ENCODE assay signal across 15 cellular contexts in the genomic region with DNA sequence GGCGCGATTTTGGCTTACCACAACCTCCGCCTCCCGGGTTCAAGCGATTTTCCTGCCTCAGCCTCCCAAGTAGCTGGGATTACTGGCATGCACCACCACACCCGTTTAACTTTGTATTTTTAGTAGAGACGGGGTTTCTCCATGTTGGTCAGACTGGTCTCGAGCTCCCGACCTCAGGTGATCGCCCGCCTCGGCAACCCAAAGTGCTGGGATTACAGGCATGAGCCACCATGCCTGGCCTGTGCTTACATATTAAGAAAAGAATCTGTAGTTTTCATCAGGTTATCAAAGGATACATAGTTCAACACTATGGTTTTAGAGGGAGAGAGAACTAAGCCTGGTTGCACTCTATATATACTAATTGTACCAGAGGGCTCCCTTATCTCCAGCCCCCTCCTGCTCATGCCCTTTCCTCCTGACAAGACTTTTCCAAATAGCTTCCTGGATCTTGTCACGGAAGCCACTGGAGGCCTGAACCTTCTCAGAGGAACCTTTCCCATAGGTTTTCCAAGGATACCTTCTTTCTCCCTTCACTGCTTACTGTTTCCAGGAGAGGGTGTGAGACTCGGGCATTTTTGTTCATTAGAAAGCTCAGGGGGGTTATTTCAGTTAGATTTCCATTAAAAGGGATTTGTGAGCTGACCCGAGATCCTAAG. TPM values are rescaled to one million over a fixed set of nuclear protein-coding genes. Genes with fewer than 3 reads are reported as not detected.
A peak's percentile ranks its signal among the peaks of the same experiment; 100 is the strongest.
DNase-seq lines count a peak whose midpoint lies in the region; ATAC-seq and TF ChIP-seq lines count a peak whose summit lies in the region.
"Had no signal": no experiment of that assay in that cellular context is flagged by ENCODE, and none has a peak within 500 bp of the region (broad histone marks: within the 10 kb centered on the region; RNA-seq: fewer than 3 reads in every experiment).

No MANE protein-coding gene starts in this region.

- H3K27ac Mint-ChIP-seq in WTC11 (peak overlapping the region; percentile 71), T-helper 17 cell (no peak overlapping the region)
- H3K27ac Mint-ChIP-seq: activated naive CD4-positive, alpha-beta T cell treated with anti-CD3 and anti-CD28 coated beads, Interleukin-2, amount 50 U/mL, for 72 hours; B cell had no signal

- H3K14ac ChIP-seq in trophoblast cell (ENCODE audit: low read length), result peak overlapping the region; percentile 84

- H3K4me2 ChIP-seq in trophoblast cell (ENCODE audit: low read length), result no peak overlapping the region

- peak overlapping the region; percentile 98 for H2BK120ac ChIP-seq in trophoblast cell (ENCODE audit: insufficient read depth, low read length, poor library complexity)

- H2AFZ ChIP-seq in trophoblast cell (ENCODE audit: insufficient read depth, low read length, poor library complexity), result peak overlapping the region; percentile 70

- H3K4me1 ChIP-seq in esophagus (ENCODE audit: control insufficient read depth in 2 of 2, insufficient read depth in 2 of 2, low read length in 1 of 2) (no peaks in the 10 kb centered on the region), trophoblast cell (ENCODE audit: control insufficient read depth in 1 of 2, insufficient read depth in 2 of 2, low read length in 2 of 2) (peaks cover 4 to 9% of the 10 kb centered on the region in 2 experiments)

- CTCF ChIA-PET in WTC11 (lab: Charles Lee), result interaction anchor here (0.8 to 1.0 kb wide), 2 partner anchors 52 to 53 kb away, joined by 3 read pairs; a partner anchor contains a TSS

- no peaks in the 10 kb centered on the region for H3K9me3 ChIP-seq in esophagus (ENCODE audit: control insufficient read depth in 2 of 2, insufficient read depth in 1 of 2, low read depth in 1 of 2, low read length in 1 of 2)
- H3K9me3 ChIP-seq in trophoblast cell (ENCODE audit: insufficient read depth, low read depth, low read length), result no peaks in the 10 kb centered on the region
- no peaks in the 10 kb centered on the region for H3K9me3 ChIP-seq in T-helper 17 cell (ENCODE audit: control insufficient read depth, low read length, poor library complexity, severe bottlenecking)
- H3K9me3 ChIP-seq: HAP-1 had no signal

- peak overlapping the region; percentile 96 for H2BK5ac ChIP-seq in trophoblast cell (ENCODE audit: low read depth, low read length, poor library complexity)

- H3K27me3 Mint-ChIP-seq in WTC11 (ENCODE audit: low read depth), result no peaks in the 10 kb centered on the region
- H3K27me3 Mint-ChIP-seq in T-helper 17 cell, result no peaks in the 10 kb centered on the region
- H3K27me3 Mint-ChIP-seq: B cell had no signal

- H2AK5ac ChIP-seq in trophoblast cell (ENCODE audit: low read length), result peak overlapping the region; percentile 84

- H3K79me1 ChIP-seq in trophoblast cell (ENCODE audit: low read length), result peaks cover 7% of the 10 kb centered on the region

- H3K36me3 Mint-ChIP-seq in WTC11 (peaks cover 10% of the 10 kb centered on the region), T-helper 17 cell (ENCODE audit: low read depth) (peaks cover 9% of the 10 kb centered on the region)

- H3K36me3 ChIP-seq in esophagus (ENCODE audit: control insufficient read depth in 2 of 2, insufficient read depth in 2 of 2, low read length in 1 of 2) (peaks cover 0 to 5% of the 10 kb centered on the region in 2 donors), trophoblast cell (ENCODE audit: control insufficient read depth in 1 of 2, insufficient read depth in 2 of 2, low read length in 2 of 2) (no peaks in the 10 kb centered on the region)
- H3K36me3 ChIP-seq: HAP-1 had no signal

- DNase-seq in ELF-1 (ENCODE audit: low read depth, low spot score) (peak; percentile 36), WTC11 (ENCODE audit: low spot score) (no peak), trophoblast cell (peak; percentile 14 to 62), NOMO-1 (lab: John Stamatoyannopoulos, UW; ENCODE audit: unreplicated experiment in 2 of 2) (no peak), T-helper 17 cell (no peak), AML-193 (lab: John Stamatoyannopoulos, UW) (no peak), NCI-H524 treated with DMSO at 0.1 percent for 48 hours (lab: John Stamatoyannopoulos, UW) (no peak)
- DNase-seq: NCI-H1105, NCI-H446, RPMI8226 had no signal

- no peak for TF ChIP-seq CTCF in WTC11 (IDR thresholded peaks at IDR 0.05)

- peak overlapping the region; percentile 66 for H4K12ac ChIP-seq in trophoblast cell (ENCODE audit: low read depth, low read length)

- peaks cover 2% of the 10 kb centered on the region for H3K79me2 ChIP-seq in trophoblast cell (ENCODE audit: control insufficient read depth, insufficient read depth, low read length, poor library complexity)

- peak; percentile 42 for ATAC-seq in WTC11
- no peak for ATAC-seq in T-helper 17 cell

- H2BK12ac ChIP-seq in trophoblast cell (ENCODE audit: low read length), result peak overlapping the region; percentile 97

- no peak overlapping the region for H3K9ac ChIP-seq in trophoblast cell (ENCODE audit: low read length)

- H3K4me3 ChIP-seq in esophagus (ENCODE audit: low read depth in 1 of 2, low read length in 2 of 2) (no peak overlapping the region), trophoblast cell (ENCODE audit: low read depth, low read length) (no peak overlapping the region)
- H3K4me3 ChIP-seq: HAP-1, lung had no signal

- H4K8ac ChIP-seq in trophoblast cell (ENCODE audit: low read depth, low read length), result peak overlapping the region; percentile 86

- no peak overlapping the region for H3K23ac ChIP-seq in trophoblast cell (ENCODE audit: low read length)

- POLR2A ChIA-PET in WTC11 (lab: Charles Lee), result interaction anchor here (0.6 to 0.7 kb wide), 2 partner anchors 99 to 304 kb away, joined by 3 to 5 read pairs; no protein-coding TSS in a partner anchor

- no peaks in the 10 kb centered on the region for H3K27me3 ChIP-seq in esophagus (ENCODE audit: control insufficient read depth in 1 of 2, insufficient read depth in 2 of 2, low read length in 2 of 2)
- no peaks in the 10 kb centered on the region for H3K27me3 ChIP-seq in trophoblast cell (ENCODE audit: insufficient read depth, low read length)

- peak overlapping the region; percentile 69 for H3K18ac ChIP-seq in trophoblast cell (ENCODE audit: low read length)

- no peaks in the 10 kb centered on the region for H3K9me3 Mint-ChIP-seq in WTC11
- H3K9me3 Mint-ChIP-seq: activated naive CD4-positive, alpha-beta T cell treated with anti-CD3 and anti-CD28 coated beads, Interleukin-2, amount 50 U/mL, for 72 hours had no signal

- peak overlapping the region; percentile 98 for H4K91ac ChIP-seq in trophoblast cell (ENCODE audit: low read depth, low read length)

- H3K4me1 Mint-ChIP-seq in WTC11 (peaks cover 75% of the 10 kb centered on the region), T-helper 17 cell (peaks cover 12% of the 10 kb centered on the region)
- H3K4me1 Mint-ChIP-seq: B cell had no signal

- H3K27ac ChIP-seq in esophagus (ENCODE audit: low read depth in 2 of 2, low read length in 1 of 2) (peak overlapping the region; percentile 25 to 44), trophoblast cell (ENCODE audit: low read depth, low read length) (peak overlapping the region; percentile 85)

- WGBS in esophagus, 2 donors, result 94 to 95% methylated on average over 15 of the region's 15 CpGs
- WGBS in trophoblast cell (ENCODE audit: extremely low coverage, insufficient coverage, insufficient read length), result no CpG with 5 or more reads among the region's 15 CpGs

- peak overlapping the region; percentile 41 for H3K4ac ChIP-seq in trophoblast cell (ENCODE audit: low read depth, low read length)

- H3K4me3 Mint-ChIP-seq in WTC11 (no peak overlapping the region), T-helper 17 cell (no peak overlapping the region)
- H3K4me3 Mint-ChIP-seq: B cell had no signal

TF ChIP-seq in WTC11, 78 proteins besides CTCF, POLR2A, EP300 and RAD21 (continues in another document):
- TF ChIP-seq, protein P1, sequence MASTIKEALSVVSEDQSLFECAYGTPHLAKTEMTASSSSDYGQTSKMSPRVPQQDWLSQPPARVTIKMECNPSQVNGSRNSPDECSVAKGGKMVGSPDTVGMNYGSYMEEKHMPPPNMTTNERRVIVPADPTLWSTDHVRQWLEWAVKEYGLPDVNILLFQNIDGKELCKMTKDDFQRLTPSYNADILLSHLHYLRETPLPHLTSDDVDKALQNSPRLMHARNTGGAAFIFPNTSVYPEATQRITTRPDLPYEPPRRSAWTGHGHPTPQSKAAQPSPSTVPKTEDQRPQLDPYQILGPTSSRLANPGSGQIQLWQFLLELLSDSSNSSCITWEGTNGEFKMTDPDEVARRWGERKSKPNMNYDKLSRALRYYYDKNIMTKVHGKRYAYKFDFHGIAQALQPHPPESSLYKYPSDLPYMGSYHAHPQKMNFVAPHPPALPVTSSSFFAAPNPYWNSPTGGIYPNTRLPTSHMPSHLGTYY (CRISPR knock-in tag; IDR thresholded peaks at IDR 0.05), result no peak
- TF ChIP-seq KAT7 (CRISPR knock-in tag; IDR thresholded peaks at IDR 0.05; ENCODE audit: borderline replicate concordance), result no peak
- TF ChIP-seq GTF2I (CRISPR knock-in tag; conservative IDR thresholded peaks at IDR 0.05), result no peak
- no peak for TF ChIP-seq ELF4 (CRISPR knock-in tag; IDR thresholded peaks at IDR 0.05; ENCODE audit: low read depth)
- TF ChIP-seq ZNF416 (CRISPR knock-in tag; IDR thresholded peaks at IDR 0.05), result no peak
- TF ChIP-seq CREB1 (CRISPR knock-in tag; IDR thresholded peaks at IDR 0.05), result no peak
- TF ChIP-seq TEAD1 (CRISPR knock-in tag; IDR thresholded peaks at IDR 0.05), result no peak
- no peak for TF ChIP-seq TP53 (CRISPR knock-in tag; IDR thresholded peaks at IDR 0.05)
- TF ChIP-seq ATF1 (CRISPR knock-in tag; IDR thresholded peaks at IDR 0.05), result no peak
- TF ChIP-seq NFE2L1 (CRISPR knock-in tag; IDR thresholded peaks at IDR 0.05), result no peak
- TF ChIP-seq HMGA2 (CRISPR knock-in tag; IDR thresholded peaks at IDR 0.05), result no peak
- TF ChIP-seq, protein P2, sequence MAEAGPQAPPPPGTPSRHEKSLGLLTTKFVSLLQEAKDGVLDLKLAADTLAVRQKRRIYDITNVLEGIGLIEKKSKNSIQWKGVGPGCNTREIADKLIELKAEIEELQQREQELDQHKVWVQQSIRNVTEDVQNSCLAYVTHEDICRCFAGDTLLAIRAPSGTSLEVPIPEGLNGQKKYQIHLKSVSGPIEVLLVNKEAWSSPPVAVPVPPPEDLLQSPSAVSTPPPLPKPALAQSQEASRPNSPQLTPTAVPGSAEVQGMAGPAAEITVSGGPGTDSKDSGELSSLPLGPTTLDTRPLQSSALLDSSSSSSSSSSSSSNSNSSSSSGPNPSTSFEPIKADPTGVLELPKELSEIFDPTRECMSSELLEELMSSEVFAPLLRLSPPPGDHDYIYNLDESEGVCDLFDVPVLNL (CRISPR knock-in tag; IDR thresholded peaks at IDR 0.05; ENCODE audit: borderline replicate concordance, low read depth), result no peak
- no peak for TF ChIP-seq IRF2 (CRISPR knock-in tag; IDR thresholded peaks at IDR 0.05; ENCODE audit: borderline replicate concordance, low read depth)

RNA-seq across cellular contexts. Expression of a gene that starts 53.1 kb away (rescaled TPM):
- total RNA-seq in WTC11 (2021) (45.9 to 48.9 TPM (median 47.6 TPM) in 3 replicates), T-helper 17 cell (10 to 100 TPM; 11.8 to 14.9 TPM)
- 1 to 10 TPM; 8.2 to 9.6 TPM for polyA plus RNA-seq in esophagus
- 26.0 and 26.8 TPM in 2 replicates for polyA plus RNA-seq in trophoblast cell (2013)

Comparison
In these comparisons a context has a peak if more than half of its experiments do, and no peak if none do; other contexts are left out.
1. DNase-seq: peak in ELF-1 (single experiment) and trophoblast cell (2 of 2); none in WTC11 (single experiment), NOMO-1 (0 of 2), T-helper 17 cell (0 of 3), AML-193 (0 of 2) and NCI-H524 treated with DMSO at 0.1 percent for 48 hours (single experiment).